In genomic region chr13:23359882-23360281, GRCh38 we compare ENCODE assay signal across 24 cellular contexts.
DNase-seq lines count a peak whose midpoint lies in the region; ATAC-seq and TF ChIP-seq lines count a peak whose summit lies in the region.
"Had no signal": no experiment of that assay in that cellular context is flagged by ENCODE, and none has a peak within 500 bp of the region (broad histone marks: within the 10 kb centered on the region; RNA-seq: fewer than 3 reads in every experiment).

No MANE protein-coding gene starts in this region.

- no peak overlapping the region for H3K9ac ChIP-seq in OCI-LY3 (ENCODE audit: low read length)
- H3K9ac ChIP-seq: BLaER1 treated with 17β-estradiol and CSF1 and Interleukin-3, amounts not matched to agents 10 nM and 100 nM; GM23248 had no signal

- ATAC-seq in activated CD8-positive, alpha-beta memory T cell treated with anti-CD3 and anti-CD28 coated beads, Interleukin-2, amount 10 ng/mL, durations not matched to agents 7 days and 5 days = no peak
- ATAC-seq in GM21528 (IDR thresholded peaks at IDR 0.05; ENCODE audit: low FRiP score, unreplicated experiment) = no peak
- ATAC-seq: GM12878 had no signal

- TF ChIP-seq POLR2A in spleen (IDR thresholded peaks at IDR 0.05) = no peak

- H2AFZ ChIP-seq in OCI-LY3 (ENCODE audit: low read depth, low read length) (no peak overlapping the region), osteoblast (ENCODE audit: low read length) (no peak overlapping the region)
- H2AFZ ChIP-seq: GM23248 had no signal

- intact Hi-C loops in spleen (cut with DNase I; ENCODE audit: low total_unique reads) (no loop called here), A673 (cut with micrococcal nuclease; ENCODE audit: unreplicated experiment) (no loop called here)

- H3K36me3 ChIP-seq in OCI-LY3 (replicated peaks; ENCODE audit: low read depth, low read length) (peaks cover 59% of the 10 kb centered on the region), osteoblast (ENCODE audit: insufficient read depth, low read length) (peaks cover 84% of the 10 kb centered on the region), spleen (peaks cover 0 to 99% (median 63%) of the 10 kb centered on the region in 6 donors), A673 (ENCODE audit: insufficient read depth, low read length, poor library complexity, severe bottlenecking) (peaks cover 46% of the 10 kb centered on the region)

- 72 to 88% (median 81%) methylated on average over 1 of the region's 1 CpG for WGBS in spleen, 5 donors

- H3K36me3 Mint-ChIP-seq in activated CD8-positive, alpha-beta memory T cell treated with anti-CD3 and anti-CD28 coated beads, Interleukin-2, amount 10 ng/mL, durations not matched to agents 7 days and 5 days = peaks cover 32% of the 10 kb centered on the region

- no peak overlapping the region for H3K4me2 ChIP-seq in OCI-LY3 (ENCODE audit: low read length)
- H3K4me2 ChIP-seq in osteoblast (ENCODE audit: insufficient read depth, low read length) = no peak overlapping the region

- H3K27ac ChIP-seq in OCI-LY3 (ENCODE audit: low read length) (peak overlapping the region; percentile 23; the same call in 1 of the 2 replicates), osteoblast (ENCODE audit: low read depth, low read length) (peak overlapping the region; percentile 34), spleen (peak overlapping the region in 6 of 8 donors; percentile 49 to 72 (median 58)), A673 (ENCODE audit: low read depth, low read length, poor library complexity, severe bottlenecking) (no peak overlapping the region)
- H3K27ac ChIP-seq: 22Rv1, GM23248 had no signal

- H4K20me1 ChIP-seq in OCI-LY3 (ENCODE audit: insufficient read depth, low read length) = no peaks in the 10 kb centered on the region
- H4K20me1 ChIP-seq in osteoblast (ENCODE audit: insufficient read depth, low read length) = peaks cover 8% of the 10 kb centered on the region

- POLR2A ChIA-PET in A673 (lab: Charles Lee; ENCODE audit: low non-redundant PET) = no interaction called here

- TF ChIP-seq CTCF in OCI-LY3 (IDR thresholded peaks at IDR 0.05; ENCODE audit: low read depth, low read length) (no peak), osteoblast (IDR thresholded peaks at IDR 0.05; ENCODE audit: extremely low read depth, low read depth, low read length) (no peak), spleen (IDR thresholded peaks at IDR 0.05 in 8 of 11, conservative IDR thresholded peaks at IDR 0.05 in 3 of 11) (no peak), A673 (conservative IDR thresholded peaks at IDR 0.05; ENCODE audit: low read depth, low read length) (no peak)

- no TSS peak for BruUV-seq in A673 (replicated peaks; lab: Mats Ljungman, UMichigan)

- H3K79me2 ChIP-seq in OCI-LY3 (ENCODE audit: low read length) (no peaks in the 10 kb centered on the region), osteoblast (ENCODE audit: insufficient read depth, low read length) (peaks cover 43% of the 10 kb centered on the region)

- no peaks in the 10 kb centered on the region for H3K9me3 Mint-ChIP-seq in activated CD8-positive, alpha-beta memory T cell treated with anti-CD3 and anti-CD28 coated beads, Interleukin-2, amount 10 ng/mL, durations not matched to agents 7 days and 5 days (ENCODE audit: low read depth)
- H3K9me3 Mint-ChIP-seq: CD14-positive monocyte; CD4-positive, alpha-beta T cell; CD8-positive, alpha-beta memory T cell had no signal

- no peak overlapping the region for H3K4me3 Mint-ChIP-seq in activated CD8-positive, alpha-beta memory T cell treated with anti-CD3 and anti-CD28 coated beads, Interleukin-2, amount 10 ng/mL, durations not matched to agents 7 days and 5 days
- H3K4me3 Mint-ChIP-seq: CD14-positive monocyte; CD4-positive, alpha-beta T cell; CD8-positive, alpha-beta memory T cell had no signal

- H3K9me3 ChIP-seq in OCI-LY3 (ENCODE audit: insufficient read depth, low read length) (no peaks in the 10 kb centered on the region), osteoblast (ENCODE audit: low read depth, low read length) (no peaks in the 10 kb centered on the region), spleen (no peaks in the 10 kb centered on the region), A673 (ENCODE audit: low read depth, low read length, poor library complexity, severe bottlenecking) (no peaks in the 10 kb centered on the region)
- H3K9me3 ChIP-seq: BE2C; BLaER1 treated with 17β-estradiol and CSF1 and Interleukin-3, amounts not matched to agents 10 nM and 100 nM had no signal

- no peaks in the 10 kb centered on the region for H3K4me1 Mint-ChIP-seq in activated CD8-positive, alpha-beta memory T cell treated with anti-CD3 and anti-CD28 coated beads, Interleukin-2, amount 10 ng/mL, durations not matched to agents 7 days and 5 days
- H3K4me1 Mint-ChIP-seq: CD14-positive monocyte had no signal

- H3K4me1 ChIP-seq in OCI-LY3 (ENCODE audit: low read length) = peaks cover 22% of the 10 kb centered on the region
- H3K4me1 ChIP-seq in osteoblast (ENCODE audit: insufficient read depth, low read length) = no peaks in the 10 kb centered on the region
- H3K4me1 ChIP-seq in spleen = peaks cover 0 to 9% (median 3%) of the 10 kb centered on the region in 6 donors
- H3K4me1 ChIP-seq in A673 (ENCODE audit: insufficient read depth, low read length, poor library complexity, severe bottlenecking) = no peaks in the 10 kb centered on the region
- H3K4me1 ChIP-seq: BE2C had no signal

- H3K27me3 ChIP-seq in OCI-LY3 (ENCODE audit: low read depth, low read length) (no peaks in the 10 kb centered on the region), osteoblast (ENCODE audit: insufficient read depth, low read length) (no peaks in the 10 kb centered on the region), spleen (replicated peaks in 1 of 7) (no peaks in the 10 kb centered on the region), A673 (replicated peaks; ENCODE audit: insufficient read depth, low read depth, low read length, poor library complexity) (no peaks in the 10 kb centered on the region)
- H3K27me3 ChIP-seq: BE2C; BLaER1 treated with 17β-estradiol and CSF1 and Interleukin-3, amounts not matched to agents 10 nM and 100 nM had no signal

- peak overlapping the region; percentile 36 for H3K27ac Mint-ChIP-seq in activated CD8-positive, alpha-beta memory T cell treated with anti-CD3 and anti-CD28 coated beads, Interleukin-2, amount 10 ng/mL, durations not matched to agents 7 days and 5 days
- H3K27ac Mint-ChIP-seq: CD4-positive, alpha-beta T cell had no signal

- no peaks in the 10 kb centered on the region for H3K27me3 Mint-ChIP-seq in activated CD8-positive, alpha-beta memory T cell treated with anti-CD3 and anti-CD28 coated beads, Interleukin-2, amount 10 ng/mL, durations not matched to agents 7 days and 5 days
- H3K27me3 Mint-ChIP-seq: CD4-positive, alpha-beta T cell; CD8-positive, alpha-beta memory T cell had no signal

- CTCF ChIA-PET in activated CD8-positive, alpha-beta memory T cell treated with anti-CD3 and anti-CD28 coated beads, Interleukin-2, amount 10 ng/mL, durations not matched to agents 7 days and 5 days (lab: Charles Lee) = no interaction called here
- CTCF ChIA-PET in A673 (lab: Charles Lee) = interaction anchor here (0.6 kb wide), 1 partner anchor 141 kb away, joined by 3 read pairs; no protein-coding TSS in a partner anchor

- H3K4me3 ChIP-seq in OCI-LY3 (ENCODE audit: low read length) (no peak overlapping the region), osteoblast (ENCODE audit: insufficient read depth, low read length) (no peak overlapping the region), spleen (no peak overlapping the region), A673 (ENCODE audit: low read depth, low read length, poor library complexity, severe bottlenecking) (no peak overlapping the region)
- H3K4me3 ChIP-seq: BLaER1 treated with 17β-estradiol and CSF1 and Interleukin-3, amounts not matched to agents 10 nM and 100 nM; GM12878; GM23248 had no signal

- no peak for DNase-seq in activated CD8-positive, alpha-beta memory T cell treated with anti-CD3 and anti-CD28 coated beads, Interleukin-2, amount 10 ng/mL, durations not matched to agents 7 days and 5 days
- DNase-seq in activated CD8-positive, alpha-beta memory T cell treated with anti-CD3 and anti-CD28 coated beads for 24 hours = no peak
- no peak for DNase-seq in osteoblast (ENCODE audit: insufficient read length, low spot score, missing footprints)
- no peak for DNase-seq in spleen
- DNase-seq in A673 (ENCODE audit: low spot score) = no peak
- no peak for DNase-seq in activated CD4-positive, alpha-beta T cell treated with anti-CD3 and anti-CD28 coated beads, Interleukin-2, amount 50 U/mL, for 4 hours
- DNase-seq: ACHN; AML-193; BE2C; CD4-positive, alpha-beta T cell; CD8-positive, alpha-beta memory T cell; DMS 273 treated with DMSO at 0.1 percent for 48 hours; DMS79; EL; GDM1; GM23248; H7; HCEC 1CT had no signal
